ENCODE assay signal across 8 cellular contexts in genomic region chr1:203871114-203871875, GRCh38. TPM values are rescaled to one million over a fixed set of nuclear protein-coding genes. Genes with fewer than 3 reads are reported as not detected.
DNase-seq lines count a peak whose midpoint lies in the region; ATAC-seq and TF ChIP-seq lines count a peak whose summit lies in the region.

No MANE protein-coding gene starts in this region.

- H3K27me3 ChIP-seq in KMS-11 (ENCODE audit: insufficient read depth, low read depth) (no peaks in the 10 kb centered on the region), thoracic aorta (replicated peaks; ENCODE audit: insufficient read depth) (no peaks in the 10 kb centered on the region)

- H3K9me3 ChIP-seq in thoracic aorta, result no peaks in the 10 kb centered on the region

- no peaks in the 10 kb centered on the region for H3K4me1 ChIP-seq in KMS-11 (ENCODE audit: low read depth, poor library complexity, severe bottlenecking)
- no peaks in the 10 kb centered on the region for H3K4me1 ChIP-seq in thoracic aorta (ENCODE audit: control insufficient read depth in 1 of 2, low read depth in 2 of 2)

- no peak overlapping the region for H3K4me2 ChIP-seq in KMS-11

- peak; percentile 89 for TF ChIP-seq CTCF in KMS-11 (conservative IDR thresholded peaks at IDR 0.05; ENCODE audit: low read depth, low read length)
- TF ChIP-seq CTCF in thoracic aorta (IDR thresholded peaks at IDR 0.05), result peak; percentile 69

- H4K20me1 ChIP-seq in KMS-11 (ENCODE audit: insufficient read depth), result no peaks in the 10 kb centered on the region

- peaks cover 11% of the 10 kb centered on the region; the same call in 1 of the 2 replicates for H3K36me3 ChIP-seq in KMS-11 (ENCODE audit: insufficient read depth)
- peaks cover 8% of the 10 kb centered on the region for H3K36me3 ChIP-seq in thoracic aorta

- no peaks in the 10 kb centered on the region for H3K79me2 ChIP-seq in KMS-11 (ENCODE audit: insufficient read depth, low read depth)

- H3K4me3 ChIP-seq in KMS-11 (IDR thresholded peaks at IDR 0.05; ENCODE audit: insufficient read depth, low read depth, low read length) (no peak overlapping the region), thoracic aorta (no peak overlapping the region)

- H2AFZ ChIP-seq in KMS-11 (ENCODE audit: low read depth), result no peak overlapping the region

- peak; percentile 29 to 57 for DNase-seq in NCI-H524 (lab: John Stamatoyannopoulos, UW)
- DNase-seq in NCI-H524 treated with DMSO at 0.1 percent for 48 hours (lab: John Stamatoyannopoulos, UW), result no peak
- peak; percentile 82 for DNase-seq in RKO (ENCODE audit: low spot score)
- DNase-seq in dedifferentiated amniotic fluid mesenchymal stem cell (ENCODE audit: extremely low spot score), result peak; percentile 79
- no peak for DNase-seq in left lobe of liver (ENCODE audit: low spot score)
- no peak for DNase-seq in thoracic aorta (ENCODE audit: low spot score)

- H3K27ac ChIP-seq in KMS-11, result no peak overlapping the region
- no peak overlapping the region for H3K27ac ChIP-seq in thoracic aorta

- ATAC-seq in left lobe of liver (peak; percentile 98), thoracic aorta (ENCODE audit: insufficient number of reproducible peaks, low FRiP score, low read depth) (no peak), GM21529 (IDR thresholded peaks at IDR 0.05; ENCODE audit: unreplicated experiment) (no peak)

- H3K9ac ChIP-seq in KMS-11, result no peak overlapping the region

RNA-seq across cellular contexts. Expression of gene SNRPE, which starts 9.9 kb away (rescaled TPM):
- 27.7 TPM for total RNA-seq in left lobe of liver
- 10 to 100 TPM; 16.8 to 55.3 TPM for total RNA-seq in thoracic aorta

Comparison
In these comparisons a context has a peak if more than half of its experiments do, and no peak if none do; other contexts are left out.
1. DNase-seq: peak in NCI-H524 (2 of 2), RKO (single experiment) and dedifferentiated amniotic fluid mesenchymal stem cell (single experiment); none in NCI-H524 treated with DMSO at 0.1 percent for 48 hours (single experiment), left lobe of liver (single experiment) and thoracic aorta (single experiment).